Comparison of ENCODE assay signal across 2 cellular contexts in genomic region chr6:67003844-67004243, GRCh38.
TF ChIP-seq lines count a peak whose summit lies in the region.

No MANE protein-coding gene starts in this region.

TF ChIP-seq in HepG2, 621 proteins besides CTCF, POLR2A, EP300 and RAD21:
- TF ChIP-seq FOXO1 (CRISPR knock-in tag; IDR thresholded peaks at IDR 0.05) = no peak
- TF ChIP-seq ZNF20 (CRISPR knock-in tag; IDR thresholded peaks at IDR 0.05) = no peak
- TF ChIP-seq HNRNPLL (IDR thresholded peaks at IDR 0.05; ENCODE audit: low read depth, low read length, poor library complexity, severe bottlenecking) = no peak
- peak; percentile 71 for TF ChIP-seq CEBPB (IDR thresholded peaks at IDR 0.05; ENCODE audit: borderline replicate concordance, low read depth, low read length)
- TF ChIP-seq RCOR2 (CRISPR knock-in tag; IDR thresholded peaks at IDR 0.05) = no peak
- TF ChIP-seq ZSCAN25 (CRISPR knock-in tag; IDR thresholded peaks at IDR 0.05) = no peak

TF ChIP-seq in H1, 55 proteins besides CTCF, POLR2A, EP300 and RAD21:
- TF ChIP-seq USF2 (IDR thresholded peaks at IDR 0.05; ENCODE audit: low read length) = no peak
- no peak for TF ChIP-seq ATF3 (IDR thresholded peaks at IDR 0.05; ENCODE audit: insufficient read depth, low read depth, low read length)
- TF ChIP-seq CEBPB (IDR thresholded peaks at IDR 0.05; ENCODE audit: low read depth, low read length) = peak; percentile 58; the same call in 1 of the 2 replicates
TF ChIP-seq in H1: peak in this region for 1.
